8 cellular contexts compared by ENCODE assay signal in genomic region chr9:34993502-34994428, GRCh38. TPM values are rescaled to one million over a fixed set of nuclear protein-coding genes. Genes with fewer than 3 reads are reported as not detected.
DNase-seq lines count a peak whose midpoint lies in the region; ATAC-seq and TF ChIP-seq lines count a peak whose summit lies in the region.

No MANE protein-coding gene starts in this region.

- no peak for ATAC-seq in GM21360 (IDR thresholded peaks at IDR 0.05; ENCODE audit: unreplicated experiment)
- ATAC-seq in GM21529 (IDR thresholded peaks at IDR 0.05; ENCODE audit: unreplicated experiment) = no peak
- ATAC-seq in activated T-cell treated with anti-CD3 and anti-CD28 coated beads, Interleukin-2, amount 50 U/mL, for 72 hours (replicated peaks in 1 of 2) = no peak

- DNase-seq in GM13976 (ENCODE audit: low spot score) = peak; percentile 71
- DNase-seq in SJCRH30 = peak; percentile 92 to 93
- DNase-seq in fibroblast of pulmonary artery (ENCODE audit: low read depth) = peak; percentile 94
- DNase-seq in osteocyte (ENCODE audit: extremely low spot score, unreplicated experiment) = no peak
- DNase-seq in GOT3 (lab: John Stamatoyannopoulos, UW) = no peak
- no peak for DNase-seq in activated T-cell treated with anti-CD3 and anti-CD28 coated beads, Interleukin-2, amount 50 U/mL, for 72 hours

- peaks cover 6% of the 10 kb centered on the region; the same call in 1 of the 2 replicates for H3K36me3 ChIP-seq in SJCRH30

- H3K4me3 Mint-ChIP-seq in osteocyte (ENCODE audit: unreplicated experiment) = no peak overlapping the region
- no peak overlapping the region for H3K4me3 Mint-ChIP-seq in activated T-cell treated with anti-CD3 and anti-CD28 coated beads, Interleukin-2, amount 50 U/mL, for 72 hours

- in situ Hi-C loops in GM13976 (cut with MboI; ENCODE audit: low sequenced_read_pairs, unreplicated experiment) = no loop called here

- peak overlapping the region; percentile 95 for H3K27ac ChIP-seq in SJCRH30

- peaks cover 5% of the 10 kb centered on the region for H3K36me3 Mint-ChIP-seq in osteocyte (ENCODE audit: unreplicated experiment)
- peaks cover 4 to 7% of the 10 kb centered on the region in 2 donors for H3K36me3 Mint-ChIP-seq in activated T-cell treated with anti-CD3 and anti-CD28 coated beads, Interleukin-2, amount 50 U/mL, for 72 hours (ENCODE audit: insufficient read depth in 2 of 2)

- no peaks in the 10 kb centered on the region for H3K27me3 ChIP-seq in SJCRH30

- no peaks in the 10 kb centered on the region for H3K9me3 ChIP-seq in SJCRH30 (replicated peaks)

- no peak for TF ChIP-seq CTCF in GM13976 (IDR thresholded peaks at IDR 0.05; ENCODE audit: borderline replicate concordance, control extremely low read depth, extremely low read depth, insufficient read depth, missing control alignments)
- TF ChIP-seq CTCF in fibroblast of pulmonary artery (IDR thresholded peaks at IDR 0.05; ENCODE audit: low read length, missing control alignments) = no peak
- no peak for TF ChIP-seq CTCF in osteocyte (IDR thresholded peaks at IDR 0.05)

- peaks cover 42% of the 10 kb centered on the region for H3K4me1 Mint-ChIP-seq in osteocyte (ENCODE audit: unreplicated experiment)
- peaks cover 69% of the 10 kb centered on the region for H3K4me1 Mint-ChIP-seq in activated T-cell treated with anti-CD3 and anti-CD28 coated beads, Interleukin-2, amount 50 U/mL, for 72 hours (ENCODE audit: low read depth)

- H3K9me3 Mint-ChIP-seq in osteocyte (ENCODE audit: unreplicated experiment) = no peaks in the 10 kb centered on the region
- no peaks in the 10 kb centered on the region for H3K9me3 Mint-ChIP-seq in activated T-cell treated with anti-CD3 and anti-CD28 coated beads, Interleukin-2, amount 50 U/mL, for 72 hours

- H3K4me3 ChIP-seq in SJCRH30 (peak overlapping the region; percentile 10; the same call in 1 of the 2 replicates), fibroblast of pulmonary artery (replicated peaks; ENCODE audit: low read depth, low read length) (no peak overlapping the region)

- H3K27me3 Mint-ChIP-seq in osteocyte (ENCODE audit: unreplicated experiment) = no peaks in the 10 kb centered on the region
- H3K27me3 Mint-ChIP-seq in activated T-cell treated with anti-CD3 and anti-CD28 coated beads, Interleukin-2, amount 50 U/mL, for 72 hours (ENCODE audit: low read depth) = no peaks in the 10 kb centered on the region

- peaks cover 34% of the 10 kb centered on the region for H3K4me1 ChIP-seq in SJCRH30

- peak overlapping the region; percentile 67 for H3K27ac Mint-ChIP-seq in osteocyte (ENCODE audit: unreplicated experiment)
- H3K27ac Mint-ChIP-seq in activated T-cell treated with anti-CD3 and anti-CD28 coated beads, Interleukin-2, amount 50 U/mL, for 72 hours = no peak overlapping the region

RNA-seq across cellular contexts. Expression of gene DNAJB5, which starts 4.2 kb away (rescaled TPM):
- total RNA-seq in SJCRH30 (2014; rRNA removed; shearing (Covaris generic)) = 18.2 and 18.5 TPM in 2 replicates
- total RNA-seq in osteocyte = 6.8 TPM in 2 replicates
- 10 to 100 TPM in 1 of 2 donors, 1 to 10 TPM in 1; 9.9 to 10.6 TPM for total RNA-seq in activated T-cell treated with anti-CD3 and anti-CD28 coated beads, Interleukin-2, amount 50 U/mL, for 72 hours

RNA-seq across cellular contexts. Expression of gene PHF24, which starts 35.7 kb away (rescaled TPM):
- total RNA-seq in SJCRH30 (2014; rRNA removed; shearing (Covaris generic)) = not detected in 2 replicates
- not detected in 2 replicates for total RNA-seq in osteocyte
- 1 to 10 TPM in 1 of 2 donors, under 1 TPM in 1; 1.00 to 1.1 TPM for total RNA-seq in activated T-cell treated with anti-CD3 and anti-CD28 coated beads, Interleukin-2, amount 50 U/mL, for 72 hours

Comparison
In these comparisons a context has a peak if more than half of its experiments do, and no peak if none do; other contexts are left out.
1. DNase-seq: peak in GM13976 (single experiment), SJCRH30 (2 of 2) and fibroblast of pulmonary artery (single experiment); none in osteocyte (single experiment), GOT3 (single experiment) and activated T-cell treated with anti-CD3 and anti-CD28 coated beads, Interleukin-2, amount 50 U/mL, for 72 hours (0 of 2).